25 cellular contexts compared by ENCODE assay signal in genomic region chr6:34074064-34074739, GRCh38.
A peak's percentile ranks its signal among the peaks of the same experiment; 100 is the strongest.
DNase-seq lines count a peak whose midpoint lies in the region; ATAC-seq, FAIRE-seq and TF ChIP-seq lines count a peak whose summit lies in the region.
"Had no signal": no experiment of that assay in that cellular context is flagged by ENCODE, and none has a peak within 500 bp of the region (broad histone marks: within the 10 kb centered on the region; RNA-seq: fewer than 3 reads in every experiment).

No MANE protein-coding gene starts in this region.

- H2AFZ ChIP-seq in GM23338 (no peak overlapping the region), K562 (ENCODE audit: low read depth, low read length) (no peak overlapping the region), trophoblast cell (ENCODE audit: insufficient read depth, low read length, poor library complexity) (no peak overlapping the region)
- H2AFZ ChIP-seq: PC-9 had no signal

- H3K9ac ChIP-seq in K562 (ENCODE audit: insufficient read depth in 1 of 2, low read depth in 2 of 2, low read length in 2 of 2) (no peak overlapping the region), trophoblast cell (ENCODE audit: low read length) (no peak overlapping the region)

- H4K20me1 ChIP-seq in GM23338 (replicated peaks; ENCODE audit: insufficient read depth) = no peaks in the 10 kb centered on the region
- H4K20me1 ChIP-seq in K562 (replicated peaks; ENCODE audit: control insufficient read depth, insufficient read depth, low read length) = peaks cover 15% of the 10 kb centered on the region

- CTCF ChIA-PET in K562 (lab: Yijun Ruan, JAX; ENCODE audit: low intra/inter-chr PET ratio) = no interaction called here

- no peaks in the 10 kb centered on the region for H3K79me1 ChIP-seq in trophoblast cell (ENCODE audit: low read length)

- H4K91ac ChIP-seq in trophoblast cell (ENCODE audit: low read depth, low read length) = no peak overlapping the region

- ATAC-seq in GM23338 (peak; percentile 89), K562 (peak; percentile 72)
- no peak for ATAC-seq in activated naive CD8-positive, alpha-beta T cell treated with anti-CD3 and anti-CD28 coated beads, Interleukin-2, amount 50 U/mL, for 24 hours
- ATAC-seq: activated CD8-positive, alpha-beta T cell treated with anti-CD3 and anti-CD28 coated beads, Interleukin-2, amount 10 ng/mL, durations not matched to agents 7 days and 5 days; activated T-cell treated with anti-CD3 and anti-CD28 coated beads, Interleukin-2, amount 50 U/mL, for 4 hours; left lobe of liver; mucosa of descending colon had no signal

- no peak overlapping the region for H3K23ac ChIP-seq in trophoblast cell (ENCODE audit: low read length)

- no peak overlapping the region for H4K12ac ChIP-seq in trophoblast cell (ENCODE audit: low read depth, low read length)

- no peak overlapping the region for H4K8ac ChIP-seq in trophoblast cell (ENCODE audit: low read depth, low read length)

- no peak overlapping the region for H2AK5ac ChIP-seq in trophoblast cell (ENCODE audit: low read length)

- no peak overlapping the region for H3K4ac ChIP-seq in trophoblast cell (ENCODE audit: low read depth, low read length)

- TF ChIP-seq RAD21 in K562 (CRISPR knock-in tag; conservative IDR thresholded peaks at IDR 0.05 in 1 of 2, IDR thresholded peaks at IDR 0.05 in 1 of 2) = no peak

- BruUV-seq in K562 (replicated peaks; lab: Mats Ljungman, UMichigan) = no TSS peak

- H3K36me3 ChIP-seq in GM23338 (ENCODE audit: insufficient read depth) (no peaks in the 10 kb centered on the region), K562 (ENCODE audit: control insufficient read depth, insufficient read depth, low read length) (no peaks in the 10 kb centered on the region), trophoblast cell (ENCODE audit: control insufficient read depth in 1 of 2, insufficient read depth in 2 of 2, low read length in 2 of 2) (no peaks in the 10 kb centered on the region)
- H3K36me3 ChIP-seq: SJCRH30, vagina had no signal

- no peak overlapping the region for H2BK12ac ChIP-seq in trophoblast cell (ENCODE audit: low read length)

- peaks cover 21% of the 10 kb centered on the region for H3F3A ChIP-seq in GM23338 (replicated peaks; ENCODE audit: low read depth)

- intact Hi-C loops in K562 (cut with micrococcal nuclease) = no loop called here

- no peaks in the 10 kb centered on the region; the same call in 2 of the 3 replicates for H3K36me3 Mint-ChIP-seq in GM23338 (ENCODE audit: low read depth)
- no peaks in the 10 kb centered on the region for H3K36me3 Mint-ChIP-seq in activated naive CD8-positive, alpha-beta T cell treated with anti-CD3 and anti-CD28 coated beads, Interleukin-2, amount 50 U/mL, for 24 hours (ENCODE audit: low read depth)
- H3K36me3 Mint-ChIP-seq: CD8-positive, alpha-beta memory T cell had no signal

- TF ChIP-seq CTCF in GM23338 (conservative IDR thresholded peaks at IDR 0.05; ENCODE audit: low read depth in 2 of 2) = peak; percentile 32 to 64
- TF ChIP-seq CTCF in K562 (IDR thresholded peaks at IDR 0.05 in 2 of 3, conservative IDR thresholded peaks at IDR 0.05 in 1 of 3; ENCODE audit: insufficient read depth in 2 of 3, low read depth in 1 of 3, low read length in 3 of 3) = peak in 2 of 3 experiments; percentile 20 to 72; a peak in 3 of 6 replicates

- no peak overlapping the region for H2BK5ac ChIP-seq in trophoblast cell (ENCODE audit: low read depth, low read length, poor library complexity)

- H3K4me2 ChIP-seq in GM23338 = no peak overlapping the region
- H3K4me2 ChIP-seq in K562 (ENCODE audit: insufficient read depth, low read length) = no peak overlapping the region
- H3K4me2 ChIP-seq in trophoblast cell (ENCODE audit: low read length) = no peak overlapping the region
- H3K4me2 ChIP-seq: PC-9 had no signal

- H3K27ac ChIP-seq in GM23338 (ENCODE audit: low read depth) (no peak overlapping the region), K562 (ENCODE audit: extremely low read depth, low read depth, low read length) (no peak overlapping the region), trophoblast cell (ENCODE audit: low read depth, low read length) (no peak overlapping the region)
- H3K27ac ChIP-seq: PC-9, SJCRH30, vagina had no signal

- no peak overlapping the region for H3K14ac ChIP-seq in trophoblast cell (ENCODE audit: low read length)

- no peak overlapping the region for H3K18ac ChIP-seq in trophoblast cell (ENCODE audit: low read length)

- H3K27ac Mint-ChIP-seq in GM23338 = no peak overlapping the region
- no peak overlapping the region for H3K27ac Mint-ChIP-seq in activated naive CD8-positive, alpha-beta T cell treated with anti-CD3 and anti-CD28 coated beads, Interleukin-2, amount 50 U/mL, for 24 hours
- H3K27ac Mint-ChIP-seq: activated B cell treated with CpG ODN at 0.5 μM for 24 hours; activated CD8-positive, alpha-beta T cell treated with anti-CD3 and anti-CD28 coated beads, Interleukin-2, amount 10 ng/mL, durations not matched to agents 7 days and 5 days; activated naive CD4-positive, alpha-beta T cell treated with anti-CD3 and anti-CD28 coated beads for 36 hours; CD8-positive, alpha-beta memory T cell had no signal

- no peak for FAIRE-seq in K562 (lab: Jason Lieb, UNC)

- no peaks in the 10 kb centered on the region for H3K9me2 ChIP-seq in GM23338 (ENCODE audit: insufficient read depth)

- no peak for TF ChIP-seq POLR2A in K562 (conservative IDR thresholded peaks at IDR 0.05)

- no peaks in the 10 kb centered on the region for H3K9me1 ChIP-seq in K562 (ENCODE audit: control insufficient read depth, insufficient read depth, low read length)

- DNase-seq in NCI-H510A (lab: John Stamatoyannopoulos, UW) (peak; percentile 37), NCI-H510A treated with DMSO at 0.1 percent for 48 hours (lab: John Stamatoyannopoulos, UW) (no peak), GM23338 (ENCODE audit: low spot score) (peak; percentile 65), K562 (ENCODE audit: extremely low read depth in 1 of 4, low spot score in 3 of 4) (no peak), trophoblast cell (no peak), NCI-H1930 (lab: John Stamatoyannopoulos, UW) (no peak), KBM-7 (no peak)
- DNase-seq in activated naive CD8-positive, alpha-beta T cell treated with anti-CD3 and anti-CD28 coated beads, Interleukin-2, amount 50 U/mL, for 24 hours = no peak
- DNase-seq: activated B cell treated with CpG ODN at 0.5 μM for 24 hours; activated CD8-positive, alpha-beta T cell treated with anti-CD3 and anti-CD28 coated beads, Interleukin-2, amount 10 ng/mL, durations not matched to agents 7 days and 5 days; activated naive CD4-positive, alpha-beta T cell treated with anti-CD3 and anti-CD28 coated beads for 36 hours; activated T-cell treated with anti-CD3 and anti-CD28 coated beads, Interleukin-2, amount 50 U/mL, for 4 hours; aorta; CD8-positive, alpha-beta memory T cell; effector memory CD4-positive, alpha-beta T cell; EL; HCEC 1CT; mucosa of descending colon; NCI-H1417 treated with DMSO at 0.1 percent for 48 hours; NCI-H524 treated with DMSO at 0.1 percent for 48 hours; PC-9; SJCRH30; substantia nigra had no signal

- WGBS in K562 (ENCODE audit: insufficient coverage, low coverage, missing lambda C conversion rate) = 1% methylated on average over 22 of the region's 22 CpGs
- no CpG with 5 or more reads among the region's 22 CpGs for WGBS in trophoblast cell (ENCODE audit: extremely low coverage, insufficient coverage, insufficient read length)

- H3K79me2 ChIP-seq in GM23338 (replicated peaks; ENCODE audit: insufficient read depth) (no peaks in the 10 kb centered on the region), K562 (ENCODE audit: control insufficient read depth, insufficient read depth, low read length) (no peaks in the 10 kb centered on the region), trophoblast cell (ENCODE audit: control insufficient read depth, insufficient read depth, low read length, poor library complexity) (no peaks in the 10 kb centered on the region)

- peaks cover 5% of the 10 kb centered on the region for H3K27me3 Mint-ChIP-seq in GM23338 (ENCODE audit: insufficient read depth, low read depth, poor library complexity)
- H3K27me3 Mint-ChIP-seq in activated naive CD8-positive, alpha-beta T cell treated with anti-CD3 and anti-CD28 coated beads, Interleukin-2, amount 50 U/mL, for 24 hours = no peaks in the 10 kb centered on the region
- H3K27me3 Mint-ChIP-seq: activated B cell treated with CpG ODN at 0.5 μM for 24 hours had no signal

- peaks cover 27% of the 10 kb centered on the region for H3K4me1 Mint-ChIP-seq in GM23338
- H3K4me1 Mint-ChIP-seq in activated naive CD8-positive, alpha-beta T cell treated with anti-CD3 and anti-CD28 coated beads, Interleukin-2, amount 50 U/mL, for 24 hours = no peaks in the 10 kb centered on the region
- H3K4me1 Mint-ChIP-seq: activated B cell treated with CpG ODN at 0.5 μM for 24 hours; CD8-positive, alpha-beta memory T cell had no signal

- TF ChIP-seq EP300 in K562 (IDR thresholded peaks at IDR 0.05; ENCODE audit: low read length) = no peak

- H3K4me1 ChIP-seq in GM23338 (ENCODE audit: insufficient read depth) = peaks cover 4% of the 10 kb centered on the region; the same call in 1 of the 2 replicates
- H3K4me1 ChIP-seq in K562 (replicated peaks in 1 of 2; ENCODE audit: control insufficient read depth in 2 of 2, insufficient read depth in 2 of 2, low read length in 2 of 2) = peaks cover 0 to 5% of the 10 kb centered on the region in 2 experiments; a peak in 1 of 5 replicates
- peaks cover 0 to 2% of the 10 kb centered on the region in 2 experiments for H3K4me1 ChIP-seq in trophoblast cell (ENCODE audit: control insufficient read depth in 1 of 2, insufficient read depth in 2 of 2, low read length in 2 of 2)
- H3K4me1 ChIP-seq: SJCRH30, vagina had no signal

- H3K27me3 ChIP-seq in GM23338 (ENCODE audit: insufficient read depth) (no peaks in the 10 kb centered on the region), K562 (ENCODE audit: control insufficient read depth in 2 of 2, insufficient read depth in 2 of 2, low read length in 2 of 2) (peaks cover 20 to 62% of the 10 kb centered on the region in 2 experiments), trophoblast cell (ENCODE audit: insufficient read depth, low read length) (no peaks in the 10 kb centered on the region)
- H3K27me3 ChIP-seq: vagina had no signal

- no peak overlapping the region for H3K4me3 ChIP-seq in GM23338
- H3K4me3 ChIP-seq in K562 = no peak overlapping the region
- H3K4me3 ChIP-seq in trophoblast cell (ENCODE audit: low read depth, low read length) = peak overlapping the region; percentile 49
- H3K4me3 ChIP-seq: mucosa of descending colon, PC-9, SJCRH30, vagina had no signal

- POLR2A ChIA-PET in K562 (lab: Yijun Ruan, JAX) = interaction anchor here (0.9 kb wide), 1 partner anchor 19 kb away, joined by 3 read pairs; no protein-coding TSS in a partner anchor

- in situ Hi-C loops in K562 (cut with MboI) = no loop called here
- in situ Hi-C loops in KBM-7 (cut with MboI; ENCODE audit: low pct_unique_long_range_greater_than_20kb, low sequenced_read_pairs) = no loop called here

- H3K9me3 ChIP-seq in K562 (replicated peaks; ENCODE audit: control insufficient read depth, insufficient read depth, low read depth, low read length) (peaks cover 10% of the 10 kb centered on the region), trophoblast cell (ENCODE audit: insufficient read depth, low read depth, low read length) (peaks cover 17% of the 10 kb centered on the region)
- H3K9me3 ChIP-seq: mucosa of descending colon, SJCRH30, vagina had no signal

- no peaks in the 10 kb centered on the region for H3K9me3 Mint-ChIP-seq in GM23338
- no peaks in the 10 kb centered on the region for H3K9me3 Mint-ChIP-seq in activated naive CD8-positive, alpha-beta T cell treated with anti-CD3 and anti-CD28 coated beads, Interleukin-2, amount 50 U/mL, for 24 hours
- H3K9me3 Mint-ChIP-seq: activated B cell treated with CpG ODN at 0.5 μM for 24 hours; activated naive CD4-positive, alpha-beta T cell treated with anti-CD3 and anti-CD28 coated beads for 36 hours; activated T-cell treated with anti-CD3 and anti-CD28 coated beads, Interleukin-2, amount 50 U/mL, for 4 hours; CD8-positive, alpha-beta memory T cell had no signal

- H2BK120ac ChIP-seq in trophoblast cell (ENCODE audit: insufficient read depth, low read length, poor library complexity) = no peak overlapping the region

- no peak overlapping the region for H3K4me3 Mint-ChIP-seq in GM23338
- H3K4me3 Mint-ChIP-seq in activated naive CD8-positive, alpha-beta T cell treated with anti-CD3 and anti-CD28 coated beads, Interleukin-2, amount 50 U/mL, for 24 hours = no peak overlapping the region
- H3K4me3 Mint-ChIP-seq: activated B cell treated with CpG ODN at 0.5 μM for 24 hours; activated CD8-positive, alpha-beta T cell treated with anti-CD3 and anti-CD28 coated beads, Interleukin-2, amount 10 ng/mL, durations not matched to agents 7 days and 5 days; activated naive CD4-positive, alpha-beta T cell treated with anti-CD3 and anti-CD28 coated beads for 36 hours; activated T-cell treated with anti-CD3 and anti-CD28 coated beads, Interleukin-2, amount 50 U/mL, for 4 hours; CD8-positive, alpha-beta memory T cell had no signal

Comparison
In these comparisons a context has a peak if more than half of its experiments do, and no peak if none do; other contexts are left out.
1. DNase-seq: peak in NCI-H510A (single experiment) and GM23338 (single experiment); none in NCI-H510A treated with DMSO at 0.1 percent for 48 hours (single experiment), K562 (0 of 4), trophoblast cell (0 of 2), NCI-H1930 (0 of 2), KBM-7 (single experiment) and activated naive CD8-positive, alpha-beta T cell treated with anti-CD3 and anti-CD28 coated beads, Interleukin-2, amount 50 U/mL, for 24 hours (single experiment).